In genomic region chr4:26601204-26601603, GRCh38 we compare ENCODE assay signal across 33 cellular contexts.
"Had no signal": no experiment of that assay in that cellular context is flagged by ENCODE, and none has a peak within 500 bp of the region (broad histone marks: within the 10 kb centered on the region; RNA-seq: fewer than 3 reads in every experiment).

No MANE protein-coding gene starts in this region.

- H3K9me3 ChIP-seq: ascending aorta, body of pancreas, breast epithelium had no signal

- H3K27me3 ChIP-seq: adrenal gland, ascending aorta, body of pancreas, brain microvascular endothelial cell, breast epithelium, cardiac muscle cell had no signal

- H3K36me3 ChIP-seq: adrenal gland, ascending aorta, brain microvascular endothelial cell, breast epithelium, cardiac muscle cell had no signal

- H3K4me1 ChIP-seq: adrenal gland, ascending aorta, body of pancreas, breast epithelium had no signal

- H3K4me3 ChIP-seq: adrenal gland, ascending aorta, body of pancreas, breast epithelium, cardiac muscle cell had no signal

- H3K27ac ChIP-seq: adrenal gland, ascending aorta, body of pancreas, brain microvascular endothelial cell, breast epithelium, cardiac muscle cell had no signal

- ATAC-seq: activated naive CD4-positive, alpha-beta T cell treated with anti-CD3 and anti-CD28 coated beads, Interleukin-2, amount 50 U/mL, for 72 hours; activated naive CD8-positive, alpha-beta T cell treated with anti-CD3 and anti-CD28 coated beads, Interleukin-2, amount 50 U/mL, for 24 hours; activated T-cell treated with anti-CD3 and anti-CD28 coated beads, Interleukin-2, amount 50 U/mL, for 4 hours; activated T-cell treated with anti-CD3 and anti-CD28 coated beads, Interleukin-2, amount 50 U/mL, for 72 hours; activated T-helper 17 cell treated with anti-CD3 and anti-CD28 coated beads, Interleukin-2, amount 50 U/mL, for 72 hours; body of pancreas had no signal

- DNase-seq: activated effector memory CD4-positive, alpha-beta T cell treated with anti-CD3 and anti-CD28 coated beads, Interleukin-2, amount 50 U/mL, for 16 hours; activated effector memory CD4-positive, alpha-beta T cell treated with Interleukin-2 at 50 U/mL for 16 hours; activated gamma-delta T cell; activated gamma-delta T cell treated with Interleukin-2 at 50 U/mL for 16 hours; activated naive CD4-positive, alpha-beta T cell; activated naive CD4-positive, alpha-beta T cell treated with anti-CD3 and anti-CD28 coated beads for 36 hours; activated naive CD4-positive, alpha-beta T cell treated with anti-CD3 and anti-CD28 coated beads, Interleukin-2, amount 10 ng/mL, durations not matched to agents 7 days and 5 days; activated naive CD4-positive, alpha-beta T cell treated with anti-CD3 and anti-CD28 coated beads, Interleukin-2, amount 50 U/mL, for 16 hours; activated naive CD4-positive, alpha-beta T cell treated with Interleukin-2 at 50 U/mL for 16 hours; activated naive CD8-positive, alpha-beta T cell treated with anti-CD3 and anti-CD28 coated beads for 36 hours; activated naive CD8-positive, alpha-beta T cell treated with anti-CD3 and anti-CD28 coated beads, Interleukin-2, amount 10 ng/mL, durations not matched to agents 7 days and 5 days; activated naive CD8-positive, alpha-beta T cell treated with anti-CD3 and anti-CD28 coated beads, Interleukin-2, amount 50 U/mL, for 24 hours; activated T-cell treated with anti-CD3 and anti-CD28 coated beads, Interleukin-2, amount 50 U/mL, for 24 hours; activated T-cell treated with anti-CD3 and anti-CD28 coated beads, Interleukin-2, amount 50 U/mL, for 4 hours; activated T-cell treated with anti-CD3 and anti-CD28 coated beads, Interleukin-2, amount 50 U/mL, for 48 hours; activated T-cell treated with anti-CD3 and anti-CD28 coated beads, Interleukin-2, amount 50 U/mL, for 72 hours; adrenal gland; amniotic stem cell; amygdala; anterior cingulate cortex; aorta; body of pancreas; brain microvascular endothelial cell; caudate nucleus; central memory CD4-positive, alpha-beta T cell; cerebellar nuclear complex had no signal

- FAIRE-seq: astrocyte, bronchial epithelial cell had no signal
